Comparison of ENCODE assay signal across 1 cellular context in genomic region chr16:69179255-69180010, GRCh38.
TF ChIP-seq lines count a peak whose summit lies in the region.

No MANE protein-coding gene starts in this region.

TF ChIP-seq in GM23338, 12 proteins besides CTCF, POLR2A, EP300 and RAD21 (continued from another document):
- no peak for TF ChIP-seq ETS1 (IDR thresholded peaks at IDR 0.05)
- TF ChIP-seq REST (IDR thresholded peaks at IDR 0.05; ENCODE audit: unreplicated experiment): no peak
- TF ChIP-seq STAT1 (IDR thresholded peaks at IDR 0.05; ENCODE audit: unreplicated experiment): no peak
- TF ChIP-seq CREB1 (CRISPR knock-in tag; IDR thresholded peaks at IDR 0.05; ENCODE audit: low read depth): no peak
- no peak for TF ChIP-seq ZNF114 (CRISPR knock-in tag; IDR thresholded peaks at IDR 0.05)
